Comparison of ENCODE assay signal across 20 cellular contexts in genomic region chr2:10597956-10598355, GRCh38.
DNase-seq lines count a peak whose midpoint lies in the region; ATAC-seq, FAIRE-seq and TF ChIP-seq lines count a peak whose summit lies in the region.
"Had no signal": no experiment of that assay in that cellular context is flagged by ENCODE, and none has a peak within 500 bp of the region (broad histone marks: within the 10 kb centered on the region; RNA-seq: fewer than 3 reads in every experiment).

No MANE protein-coding gene starts in this region.

- intact Hi-C loops in K562 (cut with micrococcal nuclease) = no loop called here
- intact Hi-C loops in activated T-helper 1 cell treated with anti-CD3 and anti-CD28 coated beads, Interleukin-12 subunit alpha, Interleukin-12 subunit beta, Interleukin-2, Interleukin-4 antibody, amounts not matched to agents 30 ng/mL and 10 ng/mL and 1 ng/mL, durations not matched to agents 14 hours and 24 hours and 36 hours (cut with micrococcal nuclease) = no loop called here

- no peak for TF ChIP-seq RAD21 in K562 (CRISPR knock-in tag; conservative IDR thresholded peaks at IDR 0.05 in 1 of 2, IDR thresholded peaks at IDR 0.05 in 1 of 2)

- no peaks in the 10 kb centered on the region for H3K27me3 Mint-ChIP-seq in activated T-cell treated with anti-CD3 and anti-CD28 coated beads, Interleukin-2, amount 50 U/mL, for 72 hours (ENCODE audit: low read depth)
- H3K27me3 Mint-ChIP-seq in activated T-helper 1 cell treated with anti-CD3 and anti-CD28 coated beads, Interleukin-12 subunit alpha, Interleukin-12 subunit beta, Interleukin-2, Interleukin-4 antibody, amounts not matched to agents 30 ng/mL and 10 ng/mL and 1 ng/mL, durations not matched to agents 14 hours and 24 hours and 36 hours (ENCODE audit: insufficient read depth) = no peaks in the 10 kb centered on the region
- H3K27me3 Mint-ChIP-seq: CD8-positive, alpha-beta memory T cell had no signal

- H3K27ac ChIP-seq in K562 (ENCODE audit: extremely low read depth, low read depth, low read length) (no peak overlapping the region), keratinocyte (ENCODE audit: control insufficient read depth, insufficient read depth, low read length) (peak overlapping the region; percentile 61)
- H3K27ac ChIP-seq: 22Rv1 had no signal

- H2AFZ ChIP-seq in K562 (ENCODE audit: low read depth, low read length) (no peak overlapping the region), keratinocyte (ENCODE audit: control insufficient read depth, low read length) (no peak overlapping the region)

- H3K4me1 Mint-ChIP-seq in activated T-cell treated with anti-CD3 and anti-CD28 coated beads, Interleukin-2, amount 50 U/mL, for 72 hours (ENCODE audit: low read depth) = no peaks in the 10 kb centered on the region
- no peaks in the 10 kb centered on the region for H3K4me1 Mint-ChIP-seq in activated T-helper 1 cell treated with anti-CD3 and anti-CD28 coated beads, Interleukin-12 subunit alpha, Interleukin-12 subunit beta, Interleukin-2, Interleukin-4 antibody, amounts not matched to agents 30 ng/mL and 10 ng/mL and 1 ng/mL, durations not matched to agents 14 hours and 24 hours and 36 hours (ENCODE audit: low read depth)

- H3K27me3 ChIP-seq in K562 (ENCODE audit: control insufficient read depth in 2 of 2, insufficient read depth in 2 of 2, low read length in 2 of 2) (no peaks in the 10 kb centered on the region), keratinocyte (ENCODE audit: control insufficient read depth, extremely low read depth, insufficient read depth, low read length) (no peaks in the 10 kb centered on the region)
- H3K27me3 ChIP-seq: MG63 had no signal

- H3K4me2 ChIP-seq in K562 (ENCODE audit: insufficient read depth, low read length) (no peak overlapping the region), keratinocyte (ENCODE audit: control insufficient read depth, extremely low read depth, insufficient read depth, low read depth, low read length) (peak overlapping the region; percentile 86)

- H3K4me3 Mint-ChIP-seq in activated T-cell treated with anti-CD3 and anti-CD28 coated beads, Interleukin-2, amount 50 U/mL, for 72 hours = no peak overlapping the region
- H3K4me3 Mint-ChIP-seq in activated T-helper 1 cell treated with anti-CD3 and anti-CD28 coated beads, Interleukin-12 subunit alpha, Interleukin-12 subunit beta, Interleukin-2, Interleukin-4 antibody, amounts not matched to agents 30 ng/mL and 10 ng/mL and 1 ng/mL, durations not matched to agents 14 hours and 24 hours and 36 hours = no peak overlapping the region
- H3K4me3 Mint-ChIP-seq: CD8-positive, alpha-beta memory T cell had no signal

- H3K36me3 ChIP-seq in K562 (ENCODE audit: control insufficient read depth, insufficient read depth, low read length) = peaks cover 71% of the 10 kb centered on the region
- peaks cover 4 to 15% of the 10 kb centered on the region in 2 experiments for H3K36me3 ChIP-seq in keratinocyte (ENCODE audit: control insufficient read depth in 2 of 2, extremely low read depth in 1 of 2, insufficient read depth in 2 of 2, low read length in 2 of 2)

- H3K36me3 Mint-ChIP-seq in activated T-cell treated with anti-CD3 and anti-CD28 coated beads, Interleukin-2, amount 50 U/mL, for 72 hours (ENCODE audit: insufficient read depth in 2 of 2) = peaks cover 5 to 7% of the 10 kb centered on the region in 2 donors
- peaks cover 44% of the 10 kb centered on the region for H3K36me3 Mint-ChIP-seq in activated T-helper 1 cell treated with anti-CD3 and anti-CD28 coated beads, Interleukin-12 subunit alpha, Interleukin-12 subunit beta, Interleukin-2, Interleukin-4 antibody, amounts not matched to agents 30 ng/mL and 10 ng/mL and 1 ng/mL, durations not matched to agents 14 hours and 24 hours and 36 hours (ENCODE audit: low read depth)

- POLR2A ChIA-PET in K562 (lab: Yijun Ruan, JAX) = interaction anchor here (0.7 kb wide), 1 partner anchor 47 kb away, joined by 3 read pairs; no protein-coding TSS in a partner anchor

- H3K79me2 ChIP-seq in K562 (ENCODE audit: control insufficient read depth, insufficient read depth, low read length) (no peaks in the 10 kb centered on the region), keratinocyte (ENCODE audit: control insufficient read depth, insufficient read depth, low read length) (no peaks in the 10 kb centered on the region)

- H4K20me1 ChIP-seq in K562 (replicated peaks; ENCODE audit: control insufficient read depth, insufficient read depth, low read length) (no peaks in the 10 kb centered on the region), keratinocyte (ENCODE audit: control insufficient read depth, extremely low read depth, insufficient read depth, low read length) (no peaks in the 10 kb centered on the region)

- no peak for TF ChIP-seq CTCF in K562 (IDR thresholded peaks at IDR 0.05 in 2 of 3, conservative IDR thresholded peaks at IDR 0.05 in 1 of 3; ENCODE audit: insufficient read depth in 2 of 3, low read depth in 1 of 3, low read length in 3 of 3)
- no peak for TF ChIP-seq CTCF in keratinocyte (optimal IDR thresholded peaks at IDR 0.05 in 1 of 3, IDR thresholded peaks at IDR 0.05 in 1 of 3, conservative IDR thresholded peaks at IDR 0.05 in 1 of 3; ENCODE audit: extremely low read depth in 1 of 3, insufficient read depth in 2 of 3, low read length in 3 of 3)

- WGBS in K562 (ENCODE audit: insufficient coverage, low coverage, missing lambda C conversion rate) = 90% methylated on average over 14 of the region's 14 CpGs

- H3K9me3 ChIP-seq in K562 (replicated peaks; ENCODE audit: control insufficient read depth, insufficient read depth, low read depth, low read length) = no peaks in the 10 kb centered on the region
- no peaks in the 10 kb centered on the region for H3K9me3 ChIP-seq in keratinocyte (ENCODE audit: control insufficient read depth, low read depth, low read length)
- H3K9me3 ChIP-seq: MG63 had no signal

- H3K27ac Mint-ChIP-seq in activated T-cell treated with anti-CD3 and anti-CD28 coated beads, Interleukin-2, amount 50 U/mL, for 72 hours = peak overlapping the region; percentile 8
- no peak overlapping the region for H3K27ac Mint-ChIP-seq in activated T-helper 1 cell treated with anti-CD3 and anti-CD28 coated beads, Interleukin-12 subunit alpha, Interleukin-12 subunit beta, Interleukin-2, Interleukin-4 antibody, amounts not matched to agents 30 ng/mL and 10 ng/mL and 1 ng/mL, durations not matched to agents 14 hours and 24 hours and 36 hours
- H3K27ac Mint-ChIP-seq: CD8-positive, alpha-beta memory T cell had no signal

- no peak for TF ChIP-seq POLR2A in K562 (conservative IDR thresholded peaks at IDR 0.05)

- H3K9me1 ChIP-seq in K562 (ENCODE audit: control insufficient read depth, insufficient read depth, low read length) = no peaks in the 10 kb centered on the region
- H3K9me1 ChIP-seq in keratinocyte (ENCODE audit: control insufficient read depth, extremely low read depth, insufficient read depth, low read length) = no peaks in the 10 kb centered on the region

- CTCF ChIA-PET in K562 (lab: Yijun Ruan, JAX; ENCODE audit: low intra/inter-chr PET ratio) = no interaction called here

- in situ Hi-C loops in K562 (cut with MboI) = no loop called here

- H3K9me3 Mint-ChIP-seq in activated T-cell treated with anti-CD3 and anti-CD28 coated beads, Interleukin-2, amount 50 U/mL, for 72 hours = no peaks in the 10 kb centered on the region
- no peaks in the 10 kb centered on the region for H3K9me3 Mint-ChIP-seq in activated T-helper 1 cell treated with anti-CD3 and anti-CD28 coated beads, Interleukin-12 subunit alpha, Interleukin-12 subunit beta, Interleukin-2, Interleukin-4 antibody, amounts not matched to agents 30 ng/mL and 10 ng/mL and 1 ng/mL, durations not matched to agents 14 hours and 24 hours and 36 hours
- H3K9me3 Mint-ChIP-seq: CD8-positive, alpha-beta memory T cell had no signal

- no TSS peak for BruUV-seq in K562 (replicated peaks; lab: Mats Ljungman, UMichigan)

- no peak overlapping the region for H3K9ac ChIP-seq in K562 (ENCODE audit: insufficient read depth in 1 of 2, low read depth in 2 of 2, low read length in 2 of 2)
- no peak overlapping the region for H3K9ac ChIP-seq in keratinocyte (ENCODE audit: control insufficient read depth, extremely low read depth, insufficient read depth, low read length)

- no peak for ATAC-seq in activated T-cell treated with anti-CD3 and anti-CD28 coated beads, Interleukin-2, amount 50 U/mL, for 72 hours (replicated peaks in 1 of 2)
- ATAC-seq in K562 (no peak), GM18909 (IDR thresholded peaks at IDR 0.05; ENCODE audit: poor library complexity, unreplicated experiment) (no peak), GM18498 (IDR thresholded peaks at IDR 0.05; ENCODE audit: unreplicated experiment) (no peak)
- ATAC-seq: Panc1 had no signal

- H3K4me3 ChIP-seq in K562 (no peak overlapping the region), keratinocyte (ENCODE audit: control insufficient read depth in 2 of 3, extremely low read depth in 1 of 3, insufficient read depth in 2 of 3, low read depth in 1 of 3, low read length in 3 of 3) (peak overlapping the region in 2 of 3 experiments; percentile 31 to 51)
- H3K4me3 ChIP-seq: MG63 had no signal

- H3K4me1 ChIP-seq in K562 (replicated peaks in 1 of 2; ENCODE audit: control insufficient read depth in 2 of 2, insufficient read depth in 2 of 2, low read length in 2 of 2) (no peaks in the 10 kb centered on the region), keratinocyte (ENCODE audit: control insufficient read depth, extremely low read depth, insufficient read depth, low read length) (peaks cover 29% of the 10 kb centered on the region)

- dilution Hi-C loops in keratinocyte (cut with MboI; ENCODE audit: extremely low pct_ligation_motif_present, low sequenced_read_pairs) = no loop called here

- no peak for TF ChIP-seq EP300 in K562 (IDR thresholded peaks at IDR 0.05; ENCODE audit: low read length)

- DNase-seq in activated T-cell treated with anti-CD3 and anti-CD28 coated beads, Interleukin-2, amount 50 U/mL, for 72 hours = no peak
- DNase-seq in activated T-cell treated with anti-CD3 and anti-CD28 coated beads, Interleukin-2, amount 50 U/mL, for 1 hour = no peak
- DNase-seq in K562 (ENCODE audit: extremely low read depth in 1 of 4, low spot score in 3 of 4) (no peak), keratinocyte (ENCODE audit: low read depth, low spot score) (no peak)
- DNase-seq in activated naive CD4-positive, alpha-beta T cell (lab: John Stamatoyannopoulos, UW) = no peak
- DNase-seq in activated T-helper 1 cell treated with anti-CD3 and anti-CD28 coated beads, Interleukin-12 subunit alpha, Interleukin-12 subunit beta, Interleukin-2, Interleukin-4 antibody, amounts not matched to agents 30 ng/mL and 10 ng/mL and 1 ng/mL, durations not matched to agents 14 hours and 24 hours and 36 hours (ENCODE audit: low spot score) = no peak
- DNase-seq: CD8-positive, alpha-beta memory T cell; EL; KG1; MG63; NCI-H1092 treated with DMSO at 0.1 percent for 48 hours; NCI-H1694 treated with DMSO at 0.1 percent for 48 hours; NCI-H446; NCI-H774; Right ventricle myocardium superior had no signal

- FAIRE-seq in K562 (lab: Jason Lieb, UNC) (peak; percentile 51), keratinocyte (lab: Jason Lieb, UNC) (peak; percentile 88)
- FAIRE-seq: H54 had no signal

TF ChIP-seq in K562, 482 proteins besides CTCF, POLR2A, EP300 and RAD21 (continues in another document):
- TF ChIP-seq NR2C2 (CRISPR knock-in tag; IDR thresholded peaks at IDR 0.05) (no peak), NR2C2 (tag; IDR thresholded peaks at IDR 0.05) (no peak), EHMT2 (IDR thresholded peaks at IDR 0.05) (no peak), PURB (CRISPR knock-in tag; IDR thresholded peaks at IDR 0.05; ENCODE audit: low read depth) (no peak)
